2 cellular contexts compared by ENCODE assay signal in genomic region chr3:71406945-71407629, GRCh38.
TF ChIP-seq lines count a peak whose summit lies in the region.

No MANE protein-coding gene starts in this region.

TF ChIP-seq in GM23338, 12 proteins besides CTCF, POLR2A, EP300 and RAD21:
- TF ChIP-seq EZH2 (IDR thresholded peaks at IDR 0.05; ENCODE audit: low read depth, unreplicated experiment) (no peak), ETS1 (IDR thresholded peaks at IDR 0.05) (no peak), STAT1 (IDR thresholded peaks at IDR 0.05; ENCODE audit: unreplicated experiment) (no peak), ZNF462 (CRISPR knock-in tag; IDR thresholded peaks at IDR 0.05) (no peak), JUNB (IDR thresholded peaks at IDR 0.05; ENCODE audit: unreplicated experiment) (no peak), ZNF114 (CRISPR knock-in tag; IDR thresholded peaks at IDR 0.05) (no peak), NANOG (IDR thresholded peaks at IDR 0.05; ENCODE audit: borderline replicate concordance) (no peak), POLR2AphosphoS5 (IDR thresholded peaks at IDR 0.05; ENCODE audit: low read depth) (no peak), ZNF331 (CRISPR knock-in tag; IDR thresholded peaks at IDR 0.05; ENCODE audit: low read depth) (no peak), CREB1 (CRISPR knock-in tag; IDR thresholded peaks at IDR 0.05; ENCODE audit: low read depth) (no peak), EZH2phosphoT487 (IDR thresholded peaks at IDR 0.05; ENCODE audit: unreplicated experiment) (no peak), REST (IDR thresholded peaks at IDR 0.05; ENCODE audit: unreplicated experiment) (no peak)

TF ChIP-seq in K562, 482 proteins besides CTCF, POLR2A, EP300 and RAD21:
- TF ChIP-seq HSF4 (CRISPR knock-in tag; IDR thresholded peaks at IDR 0.05; ENCODE audit: borderline replicate concordance) (no peak), THRAP3 (IDR thresholded peaks at IDR 0.05; ENCODE audit: borderline replicate concordance) (no peak), ZNF668 (CRISPR knock-in tag; IDR thresholded peaks at IDR 0.05) (no peak), ARID3B (CRISPR knock-in tag; IDR thresholded peaks at IDR 0.05; ENCODE audit: borderline replicate concordance) (no peak), HOXB6 (CRISPR knock-in tag; IDR thresholded peaks at IDR 0.05; ENCODE audit: borderline replicate concordance) (no peak), ATF3 (IDR thresholded peaks at IDR 0.05) (no peak), ATF3 (CRISPR knock-in tag; conservative IDR thresholded peaks at IDR 0.05) (no peak), SMARCA4 (IDR thresholded peaks at IDR 0.05) (no peak), ZNF274 (IDR thresholded peaks at IDR 0.05; ENCODE audit: borderline replicate concordance, low read depth, low read length) (no peak), CBX1 (IDR thresholded peaks at IDR 0.05; ENCODE audit: low read depth) (no peak), ZNF140 (CRISPR knock-in tag; IDR thresholded peaks at IDR 0.05) (no peak), ZNF133 (CRISPR knock-in tag; IDR thresholded peaks at IDR 0.05) (no peak), SREBF1 (IDR thresholded peaks at IDR 0.05; ENCODE audit: borderline replicate concordance, low read depth, low read length) (no peak), ZNF41 (CRISPR knock-in tag; conservative IDR thresholded peaks at IDR 0.05) (no peak), MED1 (CRISPR knock-in tag; IDR thresholded peaks at IDR 0.05; ENCODE audit: borderline replicate concordance) (no peak), SIX5 (IDR thresholded peaks at IDR 0.05; ENCODE audit: borderline replicate concordance in 1 of 2, insufficient read depth in 1 of 2, low read depth in 1 of 2, low read length in 2 of 2) (no peak)
